Comparison of ENCODE assay signal across 8 cellular contexts in genomic region chr10:43304687-43305333, GRCh38. TPM values are rescaled to one million over a fixed set of nuclear protein-coding genes. Genes with fewer than 3 reads are reported as not detected.
DNase-seq lines count a peak whose midpoint lies in the region; ATAC-seq, FAIRE-seq and TF ChIP-seq lines count a peak whose summit lies in the region.

No MANE protein-coding gene starts in this region.

- DNase-seq in AG08395 (ENCODE audit: low spot score), result peak; percentile 59
- peak; percentile 13 for DNase-seq in bronchial epithelial cell (ENCODE audit: low read depth)
- DNase-seq in islet precursor cell, result peak; percentile 74
- DNase-seq in amniotic stem cell (lab: John Stamatoyannopoulos, UW), result no peak

- no peaks in the 10 kb centered on the region for H3K36me3 ChIP-seq in bronchial epithelial cell (ENCODE audit: control insufficient read depth, insufficient read depth, low read length)

- H3K4me3 ChIP-seq in WI38 (ENCODE audit: low read depth, low read length) (peak overlapping the region; percentile 46), bronchial epithelial cell (ENCODE audit: low read depth, low read length) (peak overlapping the region; percentile 18), skin epidermis (peak overlapping the region; percentile 17 to 37 (median 29))

- TF ChIP-seq CTCF in WI38 (IDR thresholded peaks at IDR 0.05; ENCODE audit: low read depth, low read length), result no peak
- TF ChIP-seq CTCF in bronchial epithelial cell (IDR thresholded peaks at IDR 0.05; ENCODE audit: insufficient read depth, low read length, severe bottlenecking), result no peak

- peak; percentile 56 for ATAC-seq in HG02885 (IDR thresholded peaks at IDR 0.05; ENCODE audit: poor library complexity, unreplicated experiment)
- ATAC-seq in HG02610 (IDR thresholded peaks at IDR 0.05; ENCODE audit: unreplicated experiment), result no peak

- no peak for FAIRE-seq in bronchial epithelial cell (lab: Jason Lieb, UNC)

- H3K27ac ChIP-seq in skin epidermis, result peak overlapping the region in 9 of 21 experiments; percentile 4 to 60 (median 35)

- H3K27me3 ChIP-seq in bronchial epithelial cell (ENCODE audit: control insufficient read depth, insufficient read depth, low read length), result no peaks in the 10 kb centered on the region

RNA-seq across cellular contexts. Expression of gene RASGEF1A, which starts 37.9 kb away (rescaled TPM):
- 12.1 and 19.7 TPM in 2 replicates for total RNA-seq in bronchial epithelial cell
